In genomic region chr7:123070702-123071286, GRCh38 we compare ENCODE assay signal across 10 cellular contexts.
A peak's percentile ranks its signal among the peaks of the same experiment; 100 is the strongest.
DNase-seq lines count a peak whose midpoint lies in the region; ATAC-seq, FAIRE-seq and TF ChIP-seq lines count a peak whose summit lies in the region.
"Had no signal": no experiment of that assay in that cellular context is flagged by ENCODE, and none has a peak within 500 bp of the region (broad histone marks: within the 10 kb centered on the region; RNA-seq: fewer than 3 reads in every experiment).

No MANE protein-coding gene starts in this region.

- H3K4me3 Mint-ChIP-seq in T-helper 17 cell, result no peak overlapping the region
- H3K4me3 Mint-ChIP-seq: activated CD8-positive, alpha-beta T cell treated with anti-CD3 and anti-CD28 coated beads for 36 hours had no signal

- H3K4me1 Mint-ChIP-seq in T-helper 17 cell, result no peaks in the 10 kb centered on the region

- no peaks in the 10 kb centered on the region for H3K27me3 Mint-ChIP-seq in T-helper 17 cell
- H3K27me3 Mint-ChIP-seq: activated CD8-positive, alpha-beta T cell treated with anti-CD3 and anti-CD28 coated beads for 36 hours had no signal

- H3K27me3 ChIP-seq in DOHH2 (ENCODE audit: control insufficient read depth, low read length), result no peaks in the 10 kb centered on the region
- no peaks in the 10 kb centered on the region for H3K27me3 ChIP-seq in HAP-1 (ENCODE audit: low read depth)
- H3K27me3 ChIP-seq: testis had no signal

- no peaks in the 10 kb centered on the region for H3F3A ChIP-seq in DOHH2 (ENCODE audit: control insufficient read depth, insufficient read depth)

- H3K4me3 ChIP-seq in DOHH2 (ENCODE audit: low read length) (no peak overlapping the region), HAP-1 (no peak overlapping the region)
- H3K4me3 ChIP-seq: testis had no signal

- peak; percentile 34 for TF ChIP-seq CTCF in DOHH2 (IDR thresholded peaks at IDR 0.05; ENCODE audit: low read depth, low read length, poor library complexity, severe bottlenecking)

- no peak overlapping the region for H3K27ac Mint-ChIP-seq in T-helper 17 cell
- H3K27ac Mint-ChIP-seq: activated CD8-positive, alpha-beta T cell treated with anti-CD3 and anti-CD28 coated beads for 36 hours had no signal

- no peak for ATAC-seq in HG03135 (IDR thresholded peaks at IDR 0.05; ENCODE audit: unreplicated experiment)
- ATAC-seq in T-helper 17 cell, result no peak
- ATAC-seq: activated CD8-positive, alpha-beta T cell treated with anti-CD3 and anti-CD28 coated beads for 36 hours had no signal

- H3K4me2 ChIP-seq in DOHH2 (ENCODE audit: low read length), result no peak overlapping the region

- in situ Hi-C loops in HAP-1 (cut with MboI; ENCODE audit: low sequenced_read_pairs), result no loop called here

- H3K36me3 ChIP-seq in DOHH2 (ENCODE audit: control insufficient read depth, low read length) (no peaks in the 10 kb centered on the region), HAP-1 (replicated peaks) (no peaks in the 10 kb centered on the region)

- H3K9me3 ChIP-seq in DOHH2 (ENCODE audit: control insufficient read depth, insufficient read depth, low read length) (no peaks in the 10 kb centered on the region), HAP-1 (no peaks in the 10 kb centered on the region), T-helper 17 cell (ENCODE audit: control insufficient read depth, low read length, poor library complexity, severe bottlenecking) (no peaks in the 10 kb centered on the region)
- H3K9me3 ChIP-seq: testis had no signal

- no peaks in the 10 kb centered on the region for H3K36me3 Mint-ChIP-seq in T-helper 17 cell (ENCODE audit: low read depth)

- peak; percentile 49 for FAIRE-seq in RCC 7860 (lab: Jason Lieb, UNC)

- H3K9me2 ChIP-seq in DOHH2 (replicated peaks; ENCODE audit: control insufficient read depth, low read length), result no peaks in the 10 kb centered on the region

- DNase-seq in HAP-1 (ENCODE audit: low spot score in 2 of 2) (peak; percentile 18 to 27), RCC 7860 (ENCODE audit: low spot score) (peak; percentile 29), iPS-NIHi11 (ENCODE audit: low spot score) (peak; percentile 12), NCI-H1436 (lab: John Stamatoyannopoulos, UW) (no peak), T-helper 17 cell (no peak), anterior cingulate cortex (lab: John Stamatoyannopoulos, UW) (no peak)
- DNase-seq: activated CD8-positive, alpha-beta T cell treated with anti-CD3 and anti-CD28 coated beads for 36 hours; testis had no signal

- H3K4me1 ChIP-seq in DOHH2 (ENCODE audit: control insufficient read depth, low read length) (no peaks in the 10 kb centered on the region), HAP-1 (no peaks in the 10 kb centered on the region)
- H3K4me1 ChIP-seq: testis had no signal

- no peaks in the 10 kb centered on the region for H4K20me1 ChIP-seq in DOHH2 (ENCODE audit: control insufficient read depth, insufficient read depth, low read depth, low read length)

- H3K79me2 ChIP-seq in DOHH2 (ENCODE audit: control insufficient read depth, low read length), result no peaks in the 10 kb centered on the region

- H3K27ac ChIP-seq in DOHH2 (ENCODE audit: low read depth, low read length), result no peak overlapping the region
- H3K27ac ChIP-seq: testis had no signal

Comparison
In these comparisons a context has a peak if more than half of its experiments do, and no peak if none do; other contexts are left out.
1. DNase-seq: peak in HAP-1 (2 of 2), RCC 7860 (single experiment) and iPS-NIHi11 (single experiment); none in NCI-H1436 (single experiment), T-helper 17 cell (0 of 3) and anterior cingulate cortex (0 of 58).